Comparison of ENCODE assay signal across 9 cellular contexts in genomic region chr10:119502214-119502613, GRCh38. TPM values are rescaled to one million over a fixed set of nuclear protein-coding genes. Genes with fewer than 3 reads are reported as not detected.
A peak's percentile ranks its signal among the peaks of the same experiment; 100 is the strongest.
DNase-seq lines count a peak whose midpoint lies in the region; ATAC-seq lines count a peak whose summit lies in the region.
"Had no signal": no experiment of that assay in that cellular context is flagged by ENCODE, and none has a peak within 500 bp of the region (broad histone marks: within the 10 kb centered on the region; RNA-seq: fewer than 3 reads in every experiment).

No MANE protein-coding gene starts in this region.

- peak overlapping the region; percentile 99 for H3K27ac Mint-ChIP-seq in activated naive CD4-positive, alpha-beta T cell treated with anti-CD3 and anti-CD28 coated beads, Interleukin-2, amount 50 U/mL, for 24 hours

- no peak overlapping the region for H3K9ac ChIP-seq in Karpas-422 (ENCODE audit: low read length)

- ATAC-seq in GM19397 (IDR thresholded peaks at IDR 0.05; ENCODE audit: unreplicated experiment) (peak; percentile 76), HG03469 (IDR thresholded peaks at IDR 0.05; ENCODE audit: unreplicated experiment) (no peak)

- no peaks in the 10 kb centered on the region for H3K9me3 ChIP-seq in Karpas-422 (ENCODE audit: low read length)

- H3K27ac ChIP-seq in Karpas-422 (ENCODE audit: low read length) = no peak overlapping the region

- H3K9me3 Mint-ChIP-seq in activated naive CD4-positive, alpha-beta T cell treated with anti-CD3 and anti-CD28 coated beads, Interleukin-2, amount 50 U/mL, for 24 hours = no peaks in the 10 kb centered on the region

- no peaks in the 10 kb centered on the region for H3K27me3 ChIP-seq in Karpas-422 (ENCODE audit: low read length)

- no peaks in the 10 kb centered on the region for H3K9me2 ChIP-seq in Karpas-422 (replicated peaks; ENCODE audit: insufficient read depth, low read length)

- peak overlapping the region; percentile 82 for H3K4me3 Mint-ChIP-seq in activated naive CD4-positive, alpha-beta T cell treated with anti-CD3 and anti-CD28 coated beads, Interleukin-2, amount 50 U/mL, for 24 hours

- H3K4me1 ChIP-seq in Karpas-422 (ENCODE audit: low read length) = no peaks in the 10 kb centered on the region

- no peak overlapping the region for H3K4me3 ChIP-seq in Karpas-422 (ENCODE audit: low read length)
- H3K4me3 ChIP-seq: lung had no signal

- peak; percentile 43 to 82 (median 71) for DNase-seq in T-helper 1 cell
- peak; percentile 53 to 77 (median 63) for DNase-seq in stimulated activated CD4-positive, alpha-beta T cell treated with anti-CD3 and anti-CD28 coated beads, TNF-alpha, amount 100 ng/mL, for 24 hours (ENCODE audit: low read depth in 3 of 3)
- no peak for DNase-seq in Karpas-422
- no peak for DNase-seq in NCI-H2227 (lab: John Stamatoyannopoulos, UW; ENCODE audit: unreplicated experiment)
- no peak for DNase-seq in NCI-H345 (lab: John Stamatoyannopoulos, UW)

- H3K79me2 ChIP-seq in Karpas-422 (ENCODE audit: low read length) = no peaks in the 10 kb centered on the region

- H3K36me3 ChIP-seq in Karpas-422 (ENCODE audit: insufficient read depth, low read length) = no peaks in the 10 kb centered on the region

- H3K27me3 Mint-ChIP-seq in activated naive CD4-positive, alpha-beta T cell treated with anti-CD3 and anti-CD28 coated beads, Interleukin-2, amount 50 U/mL, for 24 hours = no peaks in the 10 kb centered on the region

- H3K4me1 Mint-ChIP-seq in activated naive CD4-positive, alpha-beta T cell treated with anti-CD3 and anti-CD28 coated beads, Interleukin-2, amount 50 U/mL, for 24 hours = peaks cover 93% of the 10 kb centered on the region

- H3K4me2 ChIP-seq in Karpas-422 (ENCODE audit: low read depth, low read length, poor library complexity, severe bottlenecking) = no peak overlapping the region

- peaks cover 33% of the 10 kb centered on the region for H3K36me3 Mint-ChIP-seq in activated naive CD4-positive, alpha-beta T cell treated with anti-CD3 and anti-CD28 coated beads, Interleukin-2, amount 50 U/mL, for 24 hours

- no peak overlapping the region for H2AFZ ChIP-seq in Karpas-422 (ENCODE audit: low read length)

- no peaks in the 10 kb centered on the region for H4K20me1 ChIP-seq in Karpas-422 (ENCODE audit: insufficient read depth, low read depth, low read length)

RNA-seq across cellular contexts. Expression of gene RGS10, which starts 40.3 kb away (rescaled TPM):
- total RNA-seq in Karpas-422 (2014; rRNA removed; shearing (Covaris generic); ENCODE audit: low replicate concordance) = 54.5 and 78.0 TPM in 2 replicates

Comparison
In these comparisons a context has a peak if more than half of its experiments do, and no peak if none do; other contexts are left out.
1. DNase-seq: peak in T-helper 1 cell (5 of 5) and stimulated activated CD4-positive, alpha-beta T cell treated with anti-CD3 and anti-CD28 coated beads, TNF-alpha, amount 100 ng/mL, for 24 hours (3 of 3); none in Karpas-422 (single experiment), NCI-H2227 (single experiment) and NCI-H345 (single experiment).